Comparison of ENCODE assay signal across 8 cellular contexts in the genomic region with DNA sequence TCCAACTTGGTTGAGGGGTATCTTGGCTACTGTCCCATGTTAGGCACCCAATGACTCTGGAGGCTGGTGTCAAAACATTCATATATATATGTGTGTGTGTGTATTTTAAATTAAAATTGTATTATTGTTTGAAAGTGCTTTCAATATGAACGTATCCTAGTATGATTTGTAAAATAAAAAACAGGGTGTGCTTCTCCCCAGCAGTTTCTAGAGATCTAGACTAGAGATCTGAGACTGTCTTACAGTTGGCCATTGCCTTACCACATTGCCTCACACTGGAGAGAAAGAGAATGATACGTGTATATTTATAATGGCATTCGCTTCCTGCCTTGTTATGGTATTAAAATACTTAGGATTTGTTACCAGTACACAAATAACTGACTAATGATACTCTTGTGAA. TPM values are rescaled to one million over a fixed set of nuclear protein-coding genes. Genes with fewer than 3 reads are reported as not detected.
DNase-seq lines count a peak whose midpoint lies in the region; ATAC-seq and TF ChIP-seq lines count a peak whose summit lies in the region.

No MANE protein-coding gene starts in this region.

- no TSS peak for BruUV-seq in PC-3 (replicated peaks; lab: Mats Ljungman, UMichigan)

- H3K27me3 Mint-ChIP-seq in central memory CD8-positive, alpha-beta T cell, result no peaks in the 10 kb centered on the region

- TF ChIP-seq CTCF in C4-2B (conservative IDR thresholded peaks at IDR 0.05), result peak; percentile 54
- peak; percentile 47; the same call in 1 of the 2 replicates for TF ChIP-seq CTCF in PC-3 (conservative IDR thresholded peaks at IDR 0.05; ENCODE audit: low read depth, low read length)

- H3K4me3 ChIP-seq in PC-3 (ENCODE audit: low read length), result peak overlapping the region; percentile 94

- H3K9me2 ChIP-seq in PC-3 (replicated peaks; ENCODE audit: low read length), result no peaks in the 10 kb centered on the region

- peaks cover 53% of the 10 kb centered on the region for H4K20me1 ChIP-seq in PC-3 (ENCODE audit: low read length)

- POLR2A ChIA-PET in PC-3 (lab: Charles Lee; ENCODE audit: unreplicated experiment), result no interaction called here

- no peaks in the 10 kb centered on the region for H3K27me3 ChIP-seq in PC-3 (ENCODE audit: low read length)
- no peaks in the 10 kb centered on the region for H3K27me3 ChIP-seq in layer of hippocampus (ENCODE audit: control insufficient read depth, insufficient read depth, low read length)

- ATAC-seq in PC-3 (peak; percentile 16), HG03135 (IDR thresholded peaks at IDR 0.05; ENCODE audit: unreplicated experiment) (no peak)
- peak; percentile 73 for ATAC-seq in central memory CD8-positive, alpha-beta T cell (replicated peaks; ENCODE audit: extremely low read depth, poor library complexity, severe bottlenecking)

- H3K9me3 ChIP-seq in PC-3 (ENCODE audit: low read length), result no peaks in the 10 kb centered on the region

- intact Hi-C loops in PC-3 (cut with micrococcal nuclease), result loop anchor here (5.0 kb wide), 1 partner anchor 110 kb away; a partner anchor contains a TSS

- H3F3A ChIP-seq in PC-3 (ENCODE audit: low read length, unreplicated experiment), result no peaks in the 10 kb centered on the region

- H3K4me2 ChIP-seq in PC-3 (ENCODE audit: low read length), result peak overlapping the region; percentile 84

- CTCF ChIA-PET in PC-3 (lab: Charles Lee), result no interaction called here

- peak overlapping the region; percentile 95 for H3K4me3 Mint-ChIP-seq in central memory CD8-positive, alpha-beta T cell

- no peaks in the 10 kb centered on the region for H3K9me3 Mint-ChIP-seq in central memory CD8-positive, alpha-beta T cell

- H3K4me1 Mint-ChIP-seq in central memory CD8-positive, alpha-beta T cell, result peaks cover 38% of the 10 kb centered on the region

- H3K79me2 ChIP-seq in PC-3 (ENCODE audit: low read length), result peaks cover 61% of the 10 kb centered on the region

- H3K36me3 Mint-ChIP-seq in central memory CD8-positive, alpha-beta T cell (ENCODE audit: insufficient read depth), result peaks cover 10% of the 10 kb centered on the region

- peak; percentile 88 for DNase-seq in HCEC 1CT
- DNase-seq in PC-3, result peak; percentile 57
- no peak for DNase-seq in central memory CD8-positive, alpha-beta T cell (ENCODE audit: low spot score in 2 of 2)
- DNase-seq in substantia nigra (lab: John Stamatoyannopoulos, UW), result peak in 1 of 49 donors; percentile 14
- no peak for DNase-seq in NCI-H748 (lab: John Stamatoyannopoulos, UW; ENCODE audit: unreplicated experiment)

- H3K36me3 ChIP-seq in PC-3 (ENCODE audit: low read depth, low read length), result peaks cover 14% of the 10 kb centered on the region; the same call in 1 of the 2 replicates

- peaks cover 37% of the 10 kb centered on the region for H3K4me1 ChIP-seq in PC-3 (ENCODE audit: insufficient read depth, low read length)

- H3K27ac Mint-ChIP-seq in central memory CD8-positive, alpha-beta T cell (ENCODE audit: low read depth), result peak overlapping the region; percentile 77

- H3K27ac ChIP-seq in C4-2B, result peak overlapping the region; percentile 96
- H3K27ac ChIP-seq in PC-3 (ENCODE audit: low read length), result peak overlapping the region; percentile 77
- peak overlapping the region; percentile 99 for H3K27ac ChIP-seq in layer of hippocampus (ENCODE audit: low read depth, low read length)
- H3K27ac ChIP-seq in substantia nigra (ENCODE audit: low read depth, low read length, poor library complexity, severe bottlenecking), result peak overlapping the region; percentile 94

- H3K9ac ChIP-seq in PC-3 (ENCODE audit: low read length), result peak overlapping the region; percentile 93

- no peak overlapping the region for H2AFZ ChIP-seq in PC-3 (ENCODE audit: low read length)

RNA-seq across cellular contexts. Expression of a gene that starts 1.2 kb away (rescaled TPM):
- total RNA-seq in PC-3 (2014; rRNA removed), result 47.1 and 47.6 TPM in 2 replicates

RNA-seq across cellular contexts. Expression of a gene that starts 55.6 kb away (rescaled TPM):
- total RNA-seq in PC-3 (2014; rRNA removed), result 42.8 and 46.6 TPM in 2 replicates

Comparison
In these comparisons a context has a peak if more than half of its experiments do, and no peak if none do; other contexts are left out.
1. DNase-seq: peak in HCEC 1CT (single experiment) and PC-3 (single experiment); none in central memory CD8-positive, alpha-beta T cell (0 of 2) and NCI-H748 (single experiment).
2. Peak in every context shown above with its lines, with median percentiles within 50 percentile points of each other: H3K27ac ChIP-seq.